Comparison of ENCODE assay signal across 9 cellular contexts in the genomic region with DNA sequence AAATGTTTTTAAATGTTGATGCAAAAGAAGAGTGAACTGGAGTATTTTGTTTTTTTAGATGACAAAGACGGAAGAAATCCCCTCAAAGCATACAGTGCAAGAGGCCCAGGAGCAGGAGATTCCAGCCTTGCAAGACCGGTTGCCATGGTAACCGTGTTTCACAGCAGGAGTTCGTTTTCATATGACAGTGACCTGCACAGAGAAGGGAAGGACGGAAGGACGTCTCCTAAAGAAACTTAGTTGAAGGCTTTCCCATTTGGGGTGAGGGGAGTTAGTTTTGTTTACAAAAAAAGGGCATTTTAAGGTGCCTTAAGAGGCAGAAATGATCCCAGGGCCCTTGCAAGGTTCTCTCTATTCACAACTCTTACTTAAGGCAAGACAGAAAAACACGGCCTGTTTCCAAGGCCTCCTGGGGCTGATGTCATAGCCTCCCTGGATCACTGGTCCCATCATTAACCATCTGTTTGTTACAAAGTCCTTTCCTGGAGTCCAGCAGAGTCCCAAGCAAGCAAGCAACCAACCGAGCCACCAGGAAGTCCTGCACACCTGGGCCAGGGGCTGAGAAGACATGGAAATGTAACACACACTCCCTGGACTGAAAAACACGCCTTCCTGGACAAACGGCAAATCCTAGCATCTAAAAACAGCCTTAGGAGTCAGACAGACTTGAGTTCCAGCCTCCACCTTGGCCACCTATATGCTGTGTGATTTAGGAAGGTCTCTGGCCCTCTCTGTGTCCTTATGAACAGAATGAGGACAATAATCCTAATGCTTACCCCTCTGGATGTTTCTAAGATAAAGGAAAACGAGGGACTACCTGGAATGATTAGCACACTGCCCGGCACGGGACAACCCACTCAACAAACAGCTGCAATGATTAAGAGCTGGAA. TPM values are rescaled to one million over a fixed set of nuclear protein-coding genes. Genes with fewer than 3 reads are reported as not detected.
DNase-seq lines count a peak whose midpoint lies in the region; ATAC-seq and TF ChIP-seq lines count a peak whose summit lies in the region.
"Had no signal": no experiment of that assay in that cellular context is flagged by ENCODE, and none has a peak within 500 bp of the region (broad histone marks: within the 10 kb centered on the region; RNA-seq: fewer than 3 reads in every experiment).

No MANE protein-coding gene starts in this region.

- H3K4me1 Mint-ChIP-seq in CD14-positive monocyte (peaks cover 17% of the 10 kb centered on the region), nephron (peaks cover 44% of the 10 kb centered on the region)

- H3K27me3 Mint-ChIP-seq in CD14-positive monocyte (ENCODE audit: low read depth in 3 of 3) (peaks cover 41 to 56% (median 48%) of the 10 kb centered on the region in 3 donors), nephron (ENCODE audit: low read depth) (peaks cover 7% of the 10 kb centered on the region)

- H3K4me3 ChIP-seq in NB4 (ENCODE audit: low read depth, low read length) (no peak overlapping the region), choroid plexus epithelial cell (ENCODE audit: low read depth, low read length) (no peak overlapping the region)

- TF ChIP-seq POLR2A in NB4 (IDR thresholded peaks at IDR 0.05; ENCODE audit: extremely low read depth, insufficient read length) = no peak

- peaks cover 7 to 8% of the 10 kb centered on the region in 2 donors for H3K36me3 Mint-ChIP-seq in CD14-positive monocyte
- no peaks in the 10 kb centered on the region for H3K36me3 Mint-ChIP-seq in nephron (ENCODE audit: low read depth)

- peaks cover 0 to 8% (median 6%) of the 10 kb centered on the region in 7 donors for H3K9me3 Mint-ChIP-seq in CD14-positive monocyte
- no peaks in the 10 kb centered on the region for H3K9me3 Mint-ChIP-seq in nephron

- no peak for DNase-seq in CD14-positive monocyte (ENCODE audit: low spot score)
- peak; percentile 35 for DNase-seq in NB4 (ENCODE audit: low read depth)
- DNase-seq in choroid plexus epithelial cell (ENCODE audit: low read depth) = peak; percentile 83
- no peak for DNase-seq in NCI-H446 treated with DMSO at 0.1 percent for 48 hours (lab: John Stamatoyannopoulos, UW)
- DNase-seq: activated CD4-positive, alpha-beta T cell treated with anti-CD3 and anti-CD28 coated beads, Interleukin-2, amount 50 U/mL, for 48 hours had no signal

- no peak for TF ChIP-seq CTCF in CD14-positive monocyte (IDR thresholded peaks at IDR 0.05)
- no peak for TF ChIP-seq CTCF in NB4 (IDR thresholded peaks at IDR 0.05; ENCODE audit: low read depth, low read length)
- no peak for TF ChIP-seq CTCF in choroid plexus epithelial cell (conservative IDR thresholded peaks at IDR 0.05; ENCODE audit: low read depth, low read length)
- TF ChIP-seq CTCF in nephron (IDR thresholded peaks at IDR 0.05; ENCODE audit: unreplicated experiment in 3 of 3) = no peak

- intact Hi-C loops in CD14-positive monocyte (cut with micrococcal nuclease) = no loop called here

- peak overlapping the region; percentile 42 to 87 for H3K4me3 Mint-ChIP-seq in CD14-positive monocyte
- H3K4me3 Mint-ChIP-seq in nephron = peak overlapping the region; percentile 75 to 81 (median 79)

- ATAC-seq in GM21381 (IDR thresholded peaks at IDR 0.05; ENCODE audit: unreplicated experiment) (no peak), GM18517 (IDR thresholded peaks at IDR 0.05; ENCODE audit: unreplicated experiment) (no peak), HG02938 (IDR thresholded peaks at IDR 0.05; ENCODE audit: unreplicated experiment) (no peak)

- H3K27ac Mint-ChIP-seq in CD14-positive monocyte = no peak overlapping the region
- peak overlapping the region; percentile 85 to 95 (median 93) for H3K27ac Mint-ChIP-seq in nephron

RNA-seq across cellular contexts. Expression of a gene that starts 30.3 kb away (rescaled TPM):
- polyA plus RNA-seq in CD14-positive monocyte = 1 to 10 TPM in 1 of 2 donors, under 1 TPM in 1; 0.71 to 1.5 TPM

Comparison
In these comparisons a context has a peak if more than half of its experiments do, and no peak if none do; other contexts are left out.
1. DNase-seq: peak in NB4 (single experiment) and choroid plexus epithelial cell (single experiment); none in CD14-positive monocyte (single experiment) and NCI-H446 treated with DMSO at 0.1 percent for 48 hours (single experiment).
2. H3K27ac Mint-ChIP-seq: peak in nephron (3 of 3); none in CD14-positive monocyte (0 of 7).